Comparison of ENCODE assay signal across 11 cellular contexts in the genomic region with DNA sequence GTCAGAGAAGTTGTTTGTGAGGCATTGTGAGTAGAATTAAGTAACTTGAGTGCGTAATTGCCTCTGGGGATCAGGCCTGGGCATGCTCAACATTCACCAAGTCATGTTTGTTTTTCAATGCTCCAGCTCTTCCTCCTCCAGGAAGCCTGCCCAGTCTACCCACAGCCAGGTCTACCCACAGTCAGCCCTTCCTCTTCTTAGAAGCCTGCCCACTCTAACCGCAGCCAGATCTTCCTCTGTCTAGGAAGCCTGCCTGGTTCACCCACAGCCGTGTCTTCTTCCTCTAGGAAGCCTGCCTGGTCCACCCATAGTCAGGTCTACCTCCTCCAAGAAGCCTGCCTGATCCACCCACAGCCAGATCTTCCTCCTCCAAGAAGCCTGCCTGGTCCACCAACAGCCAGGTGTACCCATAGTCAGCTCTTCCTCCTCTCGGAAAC. TPM values are rescaled to one million over a fixed set of nuclear protein-coding genes. Genes with fewer than 3 reads are reported as not detected.
DNase-seq lines count a peak whose midpoint lies in the region; ATAC-seq and TF ChIP-seq lines count a peak whose summit lies in the region.
"Had no signal": no experiment of that assay in that cellular context is flagged by ENCODE, and none has a peak within 500 bp of the region (broad histone marks: within the 10 kb centered on the region; RNA-seq: fewer than 3 reads in every experiment).

No MANE protein-coding gene starts in this region.

- no peak overlapping the region for H2BK15ac ChIP-seq in IMR-90 (ENCODE audit: low read depth, low read length)

- peaks cover 42% of the 10 kb centered on the region for H4K20me1 ChIP-seq in IMR-90 (ENCODE audit: insufficient read depth, low read length)

- H3K27ac ChIP-seq in IMR-90 (ENCODE audit: insufficient read depth, low read length) (no peak overlapping the region), muscle layer of colon (ENCODE audit: low read depth, low read length) (peak overlapping the region; percentile 47)

- no peak overlapping the region for H3K9ac ChIP-seq in IMR-90 (ENCODE audit: low read depth, low read length)
- no peak overlapping the region for H3K9ac ChIP-seq in muscle layer of colon (ENCODE audit: low read length)

- H3K27ac Mint-ChIP-seq in activated CD8-positive, alpha-beta T cell treated with anti-CD3 and anti-CD28 coated beads, Interleukin-2, amount 10 ng/mL, durations not matched to agents 7 days and 5 days = peak overlapping the region; percentile 54
- no peak overlapping the region for H3K27ac Mint-ChIP-seq in HFFc6

- 0 out of 2 replicates have a peak overlapping the region, but pooled peaks have one; percentile 12 for H3K23ac ChIP-seq in IMR-90 (ENCODE audit: low read depth, low read length)

- intact Hi-C loops in IMR-90 (cut with micrococcal nuclease) = loop anchor here (5.0 kb wide), 1 partner anchor 45 kb away; no protein-coding TSS in a partner anchor

- no peaks in the 10 kb centered on the region for H3K9me3 Mint-ChIP-seq in activated CD8-positive, alpha-beta T cell treated with anti-CD3 and anti-CD28 coated beads, Interleukin-2, amount 10 ng/mL, durations not matched to agents 7 days and 5 days (ENCODE audit: insufficient read depth)
- H3K9me3 Mint-ChIP-seq in HFFc6 = no peaks in the 10 kb centered on the region

- in situ Hi-C loops in IMR-90 (cut with MboI; ENCODE audit: low sequenced_read_pairs) = no loop called here

- no peak overlapping the region; the same call in 1 of the 2 replicates for H3K18ac ChIP-seq in IMR-90 (ENCODE audit: low read depth, low read length)

- no peak for TF ChIP-seq CTCF in IMR-90 (conservative IDR thresholded peaks at IDR 0.05; ENCODE audit: low read depth, low read length)
- TF ChIP-seq CTCF in HFFc6 (IDR thresholded peaks at IDR 0.05) = no peak

- BruUV-seq in IMR-90 (replicated peaks; lab: Mats Ljungman, UMichigan) = no TSS peak

- no peak for ATAC-seq in IMR-90 (ENCODE audit: low read depth)
- ATAC-seq in activated CD8-positive, alpha-beta T cell treated with anti-CD3 and anti-CD28 coated beads, Interleukin-2, amount 10 ng/mL, durations not matched to agents 7 days and 5 days = peak; percentile 45
- ATAC-seq in GM21576 (IDR thresholded peaks at IDR 0.05; ENCODE audit: unreplicated experiment) = no peak
- no peak for ATAC-seq in HG02642 (IDR thresholded peaks at IDR 0.05; ENCODE audit: poor library complexity, unreplicated experiment)

- no peaks in the 10 kb centered on the region for H3K27me3 Mint-ChIP-seq in activated CD8-positive, alpha-beta T cell treated with anti-CD3 and anti-CD28 coated beads, Interleukin-2, amount 10 ng/mL, durations not matched to agents 7 days and 5 days (ENCODE audit: low read depth)
- H3K27me3 Mint-ChIP-seq in HFFc6 (ENCODE audit: insufficient read depth) = peaks cover 17% of the 10 kb centered on the region

- H3K79me1 ChIP-seq in IMR-90 (ENCODE audit: low read depth in 1 of 2, low read length in 2 of 2) = peaks cover 19 to 53% of the 10 kb centered on the region in 2 experiments

- no peaks in the 10 kb centered on the region for H3K36me3 ChIP-seq in IMR-90 (ENCODE audit: control insufficient read depth, insufficient read depth, low read length)
- H3K36me3 ChIP-seq in muscle layer of colon (ENCODE audit: insufficient read depth, low read length) = no peaks in the 10 kb centered on the region

- no peak overlapping the region for H4K91ac ChIP-seq in IMR-90 (ENCODE audit: insufficient read depth, low read depth, low read length)

- dilution Hi-C loops in IMR-90 (cut with HindIII; ENCODE audit: low sequenced_read_pairs, unreplicated experiment) = no loop called here

- H2BK5ac ChIP-seq in IMR-90 (ENCODE audit: low read depth, low read length, poor library complexity, severe bottlenecking) = no peak overlapping the region

- no peak overlapping the region for H2BK20ac ChIP-seq in IMR-90 (ENCODE audit: low read depth, low read length)

- no peak for TF ChIP-seq RAD21 in IMR-90 (IDR thresholded peaks at IDR 0.05; ENCODE audit: low read length)

- peaks cover 22% of the 10 kb centered on the region for H3K9me1 ChIP-seq in IMR-90 (ENCODE audit: insufficient read depth, low read length)

- H3K56ac ChIP-seq in IMR-90 (ENCODE audit: extremely low read depth, insufficient read depth, low read length) = no peak overlapping the region

- POLR2A ChIA-PET in IMR-90 (lab: Charles Lee; ENCODE audit: unreplicated experiment) = no interaction called here
- POLR2A ChIA-PET in activated CD8-positive, alpha-beta T cell treated with anti-CD3 and anti-CD28 coated beads, Interleukin-2, amount 10 ng/mL, durations not matched to agents 7 days and 5 days (lab: Charles Lee) = interaction anchor here (0.7 kb wide), 1 partner anchor 10 kb away, joined by 3 read pairs; no protein-coding TSS in a partner anchor

- 0 out of 2 replicates have a peak overlapping the region, but pooled peaks have one; percentile 64 for H3K14ac ChIP-seq in IMR-90 (replicated peaks; ENCODE audit: low read depth, low read length)

- H3K4me1 Mint-ChIP-seq in activated CD8-positive, alpha-beta T cell treated with anti-CD3 and anti-CD28 coated beads, Interleukin-2, amount 10 ng/mL, durations not matched to agents 7 days and 5 days (ENCODE audit: low read depth) = peaks cover 86% of the 10 kb centered on the region
- H3K4me1 Mint-ChIP-seq in HFFc6 (ENCODE audit: low read depth) = peaks cover 11% of the 10 kb centered on the region

- H3K4me2 ChIP-seq in IMR-90 (ENCODE audit: low read depth, low read length) = no peak overlapping the region

- H4K8ac ChIP-seq in IMR-90 (ENCODE audit: low read depth in 2 of 2, low read length in 2 of 2) = no peak overlapping the region

- H3K4me1 ChIP-seq in IMR-90 (ENCODE audit: control insufficient read depth, insufficient read depth, low read length) (peaks cover 21% of the 10 kb centered on the region; the same call in 1 of the 2 replicates), muscle layer of colon (ENCODE audit: insufficient read depth, low read length) (peaks cover 62% of the 10 kb centered on the region)

- peak overlapping the region; percentile 41 for H3K4me3 Mint-ChIP-seq in activated CD8-positive, alpha-beta T cell treated with anti-CD3 and anti-CD28 coated beads, Interleukin-2, amount 10 ng/mL, durations not matched to agents 7 days and 5 days
- no peak overlapping the region for H3K4me3 Mint-ChIP-seq in HFFc6

- no peak overlapping the region for H2AFZ ChIP-seq in IMR-90 (replicated peaks; ENCODE audit: low read length, poor library complexity)

- CTCF ChIA-PET in IMR-90 (lab: Yijun Ruan, JAX) = no interaction called here
- CTCF ChIA-PET in activated CD8-positive, alpha-beta T cell treated with anti-CD3 and anti-CD28 coated beads, Interleukin-2, amount 10 ng/mL, durations not matched to agents 7 days and 5 days (lab: Charles Lee) = interaction anchor here (0.8 to 1.8 kb wide), 5 partner anchors 9 to 246 kb away, joined by 3 to 4 read pairs (median 4); no protein-coding TSS in a partner anchor

- H2AK9ac ChIP-seq in IMR-90 (replicated peaks; ENCODE audit: low read depth, low read length, poor library complexity) = no peak overlapping the region

- no peak overlapping the region for H4K5ac ChIP-seq in IMR-90 (ENCODE audit: low read depth, low read length)

- TF ChIP-seq POLR2A in IMR-90 (IDR thresholded peaks at IDR 0.05; ENCODE audit: low read depth, low read length) = no peak

- DNase-seq in CD1c-positive myeloid dendritic cell (ENCODE audit: extremely low spot score) (peak; percentile 86), IMR-90 (no peak), HPDE6-E6E7 (ENCODE audit: extremely low spot score) (no peak), HFFc6 (no peak)
- DNase-seq in activated CD8-positive, alpha-beta T cell treated with anti-CD3 and anti-CD28 coated beads, Interleukin-2, amount 10 ng/mL, durations not matched to agents 7 days and 5 days = peak; percentile 45
- DNase-seq: left cardiac atrium, NCI-H774, T1000 had no signal

- H3K4me3 ChIP-seq in IMR-90 (ENCODE audit: insufficient read depth, low read depth, low read length) = no peak overlapping the region
- H3K4me3 ChIP-seq in muscle layer of colon (ENCODE audit: low read depth in 1 of 2, low read length in 2 of 2) = peak overlapping the region in 1 of 2 donors; percentile 11

- WGBS in IMR-90 (ENCODE audit: extremely low coverage in 2 of 2, insufficient read length in 1 of 2), 2 experiments = 100% methylated on average over 2 of the region's 4 CpGs; no CpG with 5 or more reads in 1 of the 2 experiments

- H3K27me3 ChIP-seq in IMR-90 (ENCODE audit: control insufficient read depth, insufficient read depth, low read length) = no peaks in the 10 kb centered on the region
- H3K27me3 ChIP-seq in muscle layer of colon (ENCODE audit: control insufficient read depth in 1 of 2, insufficient read depth in 2 of 2, low read length in 2 of 2) = no peaks in the 10 kb centered on the region

- H2BK120ac ChIP-seq in IMR-90 (ENCODE audit: low read depth, low read length) = no peak overlapping the region

- no peaks in the 10 kb centered on the region for H3K9me3 ChIP-seq in IMR-90 (ENCODE audit: control insufficient read depth, insufficient read depth, low read length)
- no peaks in the 10 kb centered on the region for H3K9me3 ChIP-seq in muscle layer of colon (ENCODE audit: low read length)

- H2AK5ac ChIP-seq in IMR-90 (ENCODE audit: low read depth, low read length) = no peak overlapping the region

- H3K36me3 Mint-ChIP-seq in activated CD8-positive, alpha-beta T cell treated with anti-CD3 and anti-CD28 coated beads, Interleukin-2, amount 10 ng/mL, durations not matched to agents 7 days and 5 days (ENCODE audit: low read depth) = peaks cover 17% of the 10 kb centered on the region
- no peaks in the 10 kb centered on the region for H3K36me3 Mint-ChIP-seq in HFFc6 (ENCODE audit: low read depth)

- peak overlapping the region; percentile 10; the same call in 1 of the 2 replicates for H3K4ac ChIP-seq in IMR-90 (ENCODE audit: low read depth, low read length)

TF ChIP-seq in IMR-90, 13 proteins besides CTCF, POLR2A, EP300 and RAD21:
- TF ChIP-seq CEBPB (IDR thresholded peaks at IDR 0.05; ENCODE audit: low read depth, low read length) = no peak
- no peak for TF ChIP-seq NFE2L2 (IDR thresholded peaks at IDR 0.05; ENCODE audit: low read depth, low read length)
- no peak for TF ChIP-seq MXI1 (IDR thresholded peaks at IDR 0.05; ENCODE audit: borderline replicate concordance, low read depth, low read length)

RNA-seq across cellular contexts. Expression of a gene that starts 25.0 kb away (rescaled TPM):
- total RNA-seq in IMR-90 (2012; rRNA removed) = 10.4 and 11.1 TPM in 2 replicates
- 15.0 and 19.0 TPM in 2 replicates for polyA plus RNA-seq in IMR-90 (2012; rRNA removed)
- polyA plus RNA-seq in IMR-90 (2012; cell fraction: cytosol; rRNA removed) = 12.0 and 21.8 TPM in 2 replicates
- polyA plus RNA-seq in IMR-90 (2012; cell fraction: nucleus; rRNA removed; ENCODE audit: low replicate concordance) = 13.9 and 32.5 TPM in 2 replicates
- 10 to 100 TPM; 37.1 to 46.3 TPM for total RNA-seq in activated CD8-positive, alpha-beta T cell treated with anti-CD3 and anti-CD28 coated beads, Interleukin-2, amount 10 ng/mL, durations not matched to agents 7 days and 5 days
- total RNA-seq in HFFc6 (2021; fragmentation: NEBNext Ultra II Directional; extraction: Animal tissue kit (Norgen Biotek cat#: 25700)) = 10 to 100 TPM in 2 of 6 experiments, 1 to 10 TPM in 4; 2.5 to 14.9 (median 3.8) TPM

Comparison
In these comparisons a context has a peak if more than half of its experiments do, and no peak if none do; other contexts are left out.
1. DNase-seq: peak in CD1c-positive myeloid dendritic cell (single experiment) and activated CD8-positive, alpha-beta T cell treated with anti-CD3 and anti-CD28 coated beads, Interleukin-2, amount 10 ng/mL, durations not matched to agents 7 days and 5 days (single experiment); none in IMR-90 (single experiment), HPDE6-E6E7 (single experiment) and HFFc6 (single experiment).